Comparison of ENCODE assay signal across 8 cellular contexts in genomic region chr2:16666453-16666801, GRCh38.
A peak's percentile ranks its signal among the peaks of the same experiment; 100 is the strongest.
DNase-seq lines count a peak whose midpoint lies in the region; ATAC-seq and TF ChIP-seq lines count a peak whose summit lies in the region.

No MANE protein-coding gene starts in this region.

- H3K27me3 ChIP-seq in MM.1S (replicated peaks; ENCODE audit: insufficient read depth, low read length) (0 out of 2 replicates have a peak, but pooled peaks cover 4% of the 10 kb centered on the region), neutrophil (peaks cover 39% of the 10 kb centered on the region)

- TF ChIP-seq CTCF in MM.1S (IDR thresholded peaks at IDR 0.05; ENCODE audit: low read length) = no peak
- no peak for TF ChIP-seq CTCF in neutrophil (IDR thresholded peaks at IDR 0.05)

- H4K20me1 ChIP-seq in MM.1S (ENCODE audit: insufficient read depth, low read length) = no peaks in the 10 kb centered on the region

- H3K27ac ChIP-seq in MM.1S (ENCODE audit: low read length) (no peak overlapping the region), neutrophil (no peak overlapping the region)

- H3K9me3 ChIP-seq in MM.1S (replicated peaks; ENCODE audit: insufficient read depth, low read length) (no peaks in the 10 kb centered on the region), neutrophil (no peaks in the 10 kb centered on the region)

- H3K4me3 ChIP-seq in MM.1S (ENCODE audit: low read length) = peak overlapping the region; percentile 67; the same call in 1 of the 2 replicates
- peak overlapping the region; percentile 64 to 70 for H3K4me3 ChIP-seq in neutrophil (ENCODE audit: low read depth in 1 of 2, low read length in 1 of 2)

- H3K9me3 Mint-ChIP-seq in dendritic cell treated with granulocyte-macrophage colony-stimulating factor and Interleukin-4, amounts not matched to agents 40 ng/mL and 50 ng/mL, for 4 days = peaks cover 1% of the 10 kb centered on the region

- intact Hi-C loops in dendritic cell treated with granulocyte-macrophage colony-stimulating factor and Interleukin-4, amounts not matched to agents 40 ng/mL and 50 ng/mL, for 4 days (cut with micrococcal nuclease) = loop anchor here (2.0 to 5.0 kb wide), 2 partner anchors 14 to 51 kb away; no protein-coding TSS in a partner anchor

- H3F3A ChIP-seq in MM.1S (ENCODE audit: insufficient read depth, low read length) = no peaks in the 10 kb centered on the region

- 0 out of 2 replicates have a peak overlapping the region, but pooled peaks have one; percentile 85 for H2AFZ ChIP-seq in MM.1S (ENCODE audit: low read length)

- H3K79me2 ChIP-seq in MM.1S (ENCODE audit: low read length) = no peaks in the 10 kb centered on the region

- H3K4me1 ChIP-seq in MM.1S (ENCODE audit: low read length) = peaks cover 5% of the 10 kb centered on the region; the same call in 1 of the 2 replicates
- peaks cover 29% of the 10 kb centered on the region in 2 experiments for H3K4me1 ChIP-seq in neutrophil (ENCODE audit: control insufficient read depth in 1 of 2, insufficient read depth in 1 of 2, low read depth in 1 of 2, low read length in 1 of 2)

- DNase-seq in MM.1S = no peak
- DNase-seq in NCI-H345 (lab: John Stamatoyannopoulos, UW) = no peak
- DNase-seq in RKO (ENCODE audit: low spot score) = no peak

- H3K4me2 ChIP-seq in MM.1S (ENCODE audit: low read depth, low read length) = peak overlapping the region; percentile 95

- no peaks in the 10 kb centered on the region for H3K9me2 ChIP-seq in MM.1S (replicated peaks; ENCODE audit: insufficient read depth, low read length)

- ATAC-seq in GM19035 (IDR thresholded peaks at IDR 0.05; ENCODE audit: unreplicated experiment) = peak; percentile 17
- no peak for ATAC-seq in GM21526 (IDR thresholded peaks at IDR 0.05; ENCODE audit: low FRiP score, unreplicated experiment)
- ATAC-seq in GM18519 (IDR thresholded peaks at IDR 0.05; ENCODE audit: low FRiP score, unreplicated experiment) = no peak

- H3K9ac ChIP-seq in MM.1S (ENCODE audit: low read length) = no peak overlapping the region; the same call in 1 of the 2 replicates

- H3K4me3 Mint-ChIP-seq in dendritic cell treated with granulocyte-macrophage colony-stimulating factor and Interleukin-4, amounts not matched to agents 40 ng/mL and 50 ng/mL, for 4 days = peak overlapping the region; percentile 83

- H3K36me3 ChIP-seq in MM.1S (replicated peaks; ENCODE audit: insufficient read depth, low read length) (no peaks in the 10 kb centered on the region), neutrophil (no peaks in the 10 kb centered on the region)

- peaks cover 64% of the 10 kb centered on the region for H3K4me1 Mint-ChIP-seq in dendritic cell treated with granulocyte-macrophage colony-stimulating factor and Interleukin-4, amounts not matched to agents 40 ng/mL and 50 ng/mL, for 4 days (ENCODE audit: low read depth)

- H3K27ac Mint-ChIP-seq in dendritic cell treated with granulocyte-macrophage colony-stimulating factor and Interleukin-4, amounts not matched to agents 40 ng/mL and 50 ng/mL, for 4 days = peak overlapping the region; percentile 88

- H3K27me3 Mint-ChIP-seq in dendritic cell treated with granulocyte-macrophage colony-stimulating factor and Interleukin-4, amounts not matched to agents 40 ng/mL and 50 ng/mL, for 4 days = peaks cover 11% of the 10 kb centered on the region

- peaks cover 16% of the 10 kb centered on the region for H3K36me3 Mint-ChIP-seq in dendritic cell treated with granulocyte-macrophage colony-stimulating factor and Interleukin-4, amounts not matched to agents 40 ng/mL and 50 ng/mL, for 4 days (ENCODE audit: low read depth)
